In genomic region chr3:54344601-54345216, GRCh38 we compare ENCODE assay signal across 17 cellular contexts.
"Had no signal": no experiment of that assay in that cellular context is flagged by ENCODE, and none has a peak within 500 bp of the region (broad histone marks: within the 10 kb centered on the region; RNA-seq: fewer than 3 reads in every experiment).

No MANE protein-coding gene starts in this region.

- H3K4me3 ChIP-seq: esophagus muscularis mucosa, gastroesophageal sphincter, heart left ventricle, lower lobe of right lung, prostate gland, thyroid gland, uterus had no signal

- H3K36me3 ChIP-seq: esophagus muscularis mucosa, gastroesophageal sphincter, heart left ventricle, lower lobe of right lung, prostate gland, thyroid gland, uterus, WERI-Rb-1 had no signal

- DNase-seq: activated CD4-positive, alpha-beta T cell treated with anti-CD3 and anti-CD28 coated beads, Interleukin-2, amount 50 U/mL, for 4 hours; effector CD8-positive, alpha-beta T cell; heart left ventricle; lower lobe of right lung; midbrain; right cardiac atrium; stimulated activated CD4-positive, alpha-beta T cell treated with anti-CD3 and anti-CD28 coated beads, Interleukin-2, amount 100 ng/mL, for 24 hours; stimulated activated naive CD4-positive, alpha-beta T cell treated with Interleukin-2 at 50 U/mL for 16 hours; T-helper 2 cell; thyroid gland; uterus; WERI-Rb-1 had no signal

- H3K4me1 ChIP-seq: esophagus muscularis mucosa, gastroesophageal sphincter, lower lobe of right lung, prostate gland, uterus had no signal

- H3K9me3 Mint-ChIP-seq: dendritic cell treated with granulocyte-macrophage colony-stimulating factor and Interleukin-4, amounts not matched to agents 40 ng/mL and 50 ng/mL, for 4 days had no signal

- H3K27ac Mint-ChIP-seq: activated naive CD8-positive, alpha-beta T cell; dendritic cell treated with granulocyte-macrophage colony-stimulating factor and Interleukin-4, amounts not matched to agents 40 ng/mL and 50 ng/mL, for 4 days had no signal

- H3K27ac ChIP-seq: esophagus muscularis mucosa, gastroesophageal sphincter, heart left ventricle, lower lobe of right lung, prostate gland, thyroid gland, uterus, WERI-Rb-1 had no signal

- H3K36me3 Mint-ChIP-seq: activated naive CD8-positive, alpha-beta T cell had no signal

- H3K27me3 ChIP-seq: esophagus muscularis mucosa, gastroesophageal sphincter, thyroid gland, uterus had no signal

- H3K9me3 ChIP-seq: esophagus muscularis mucosa, gastroesophageal sphincter, heart left ventricle, lower lobe of right lung, prostate gland, thyroid gland, uterus had no signal

- ATAC-seq: gastroesophageal sphincter, heart left ventricle, lower lobe of right lung, right cardiac atrium had no signal

- H3K4me3 Mint-ChIP-seq: activated naive CD8-positive, alpha-beta T cell; dendritic cell treated with granulocyte-macrophage colony-stimulating factor and Interleukin-4, amounts not matched to agents 40 ng/mL and 50 ng/mL, for 4 days had no signal
